ENCODE assay signal across 26 cellular contexts in the genomic region with DNA sequence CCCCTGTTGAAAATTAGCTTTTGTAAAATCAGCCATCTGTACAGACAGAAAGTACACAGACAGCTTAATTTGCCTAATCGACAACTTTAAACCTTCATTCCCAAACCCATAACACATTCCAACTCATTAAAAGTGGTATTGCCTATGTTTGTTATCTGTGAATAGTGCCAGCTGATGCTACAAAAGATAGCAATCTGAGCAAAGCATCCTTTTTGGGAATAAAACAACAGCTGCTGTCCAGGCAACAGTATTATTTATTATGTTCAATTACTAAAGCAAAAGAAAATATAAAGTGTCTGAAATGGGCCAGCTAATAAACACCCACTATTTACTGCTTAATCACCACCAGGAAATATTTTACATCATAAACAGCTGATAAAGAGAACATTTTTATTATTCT.
"Had no signal": no experiment of that assay in that cellular context is flagged by ENCODE, and none has a peak within 500 bp of the region (broad histone marks: within the 10 kb centered on the region; RNA-seq: fewer than 3 reads in every experiment).

No MANE protein-coding gene starts in this region.

- H3K27me3 ChIP-seq: gastrocnemius medialis, neural progenitor cell, sigmoid colon, testis, tibial artery had no signal

- H3K9me3 ChIP-seq: gastrocnemius medialis, lower lobe of right lung, mucosa of descending colon, sigmoid colon, testis, tibial artery had no signal

- H3K36me3 ChIP-seq: gastrocnemius medialis, lower lobe of right lung, neural progenitor cell, sigmoid colon, spleen, tibial artery had no signal

- FAIRE-seq: colon, keratinocyte had no signal

- ATAC-seq: gastrocnemius medialis; left ventricle myocardium superior; lower lobe of right lung; mucosa of descending colon; right cardiac atrium; stimulated activated memory B cell treated with anti-CD40 and anti-IgM and Interleukin-4, amounts not matched to agents 10 μg/mL and 1 μg/mL and 100 μg/mL, for 72 hours; stimulated activated naive CD8-positive, alpha-beta T cell treated with anti-CD3 and anti-CD28 coated beads, Interleukin-15, Interleukin-2, amounts not matched to agents 100 U/mL and 50 U/mL, for 24 hours had no signal

- H3K4me3 Mint-ChIP-seq: memory B cell; naive B cell; nephron; neural progenitor cell; stimulated activated memory B cell treated with anti-CD40 and anti-IgM and Interleukin-4, amounts not matched to agents 10 μg/mL and 1 μg/mL and 100 μg/mL, for 72 hours; type B pancreatic cell had no signal

- H3K9ac ChIP-seq: neural progenitor cell, parathyroid adenoma had no signal

- H2AFZ ChIP-seq: neural progenitor cell, parathyroid adenoma had no signal

- DNase-seq: effector memory CD4-positive, alpha-beta T cell; foreskin fibroblast; gastrocnemius medialis; head of caudate nucleus; left ventricle myocardium superior; lower lobe of right lung; mucosa of descending colon; naive B cell; right cardiac atrium; sigmoid colon; spleen; stimulated activated CD4-positive, alpha-beta T cell treated with anti-CD3 and anti-CD28 coated beads, Interleukin-4, amount 100 ng/mL, for 4 hours; stimulated activated naive CD8-positive, alpha-beta T cell treated with anti-CD3 and anti-CD28 coated beads, Interleukin-15, Interleukin-2, amounts not matched to agents 100 U/mL and 50 U/mL, for 24 hours; substantia nigra; testis; tibial artery had no signal

- H3K36me3 Mint-ChIP-seq: neural progenitor cell; stimulated activated memory B cell treated with anti-CD40 and anti-IgM and Interleukin-4, amounts not matched to agents 10 μg/mL and 1 μg/mL and 100 μg/mL, for 72 hours; type B pancreatic cell had no signal

- H3K79me2 ChIP-seq: parathyroid adenoma had no signal

- H3K4me2 ChIP-seq: neural progenitor cell had no signal

- H3K27me3 Mint-ChIP-seq: progenitor cell of endocrine pancreas had no signal

- H3K27ac ChIP-seq: gastrocnemius medialis, lower lobe of right lung, neural progenitor cell, parathyroid adenoma, sigmoid colon, spleen, testis, tibial artery had no signal

- H3K4me1 ChIP-seq: gastrocnemius medialis, lower lobe of right lung, neural progenitor cell, parathyroid adenoma, sigmoid colon, spleen, testis, tibial artery had no signal

- H3K4me1 Mint-ChIP-seq: memory B cell; naive B cell; nephron; neural progenitor cell; stimulated activated memory B cell treated with anti-CD40 and anti-IgM and Interleukin-4, amounts not matched to agents 10 μg/mL and 1 μg/mL and 100 μg/mL, for 72 hours had no signal

- H3K9me3 Mint-ChIP-seq: neural progenitor cell, type B pancreatic cell had no signal

- H3K4me3 ChIP-seq: gastrocnemius medialis, lower lobe of right lung, mucosa of descending colon, neural progenitor cell, sigmoid colon, skin epidermis, spleen, testis, tibial artery had no signal

- H3K27ac Mint-ChIP-seq: memory B cell; naive B cell; nephron; neural progenitor cell; progenitor cell of endocrine pancreas; stimulated activated memory B cell treated with anti-CD40 and anti-IgM and Interleukin-4, amounts not matched to agents 10 μg/mL and 1 μg/mL and 100 μg/mL, for 72 hours; type B pancreatic cell had no signal
